ENCODE assay signal across 8 cellular contexts in genomic region chr6:110876170-110876773, GRCh38. TPM values are rescaled to one million over a fixed set of nuclear protein-coding genes. Genes with fewer than 3 reads are reported as not detected.
DNase-seq lines count a peak whose midpoint lies in the region; ATAC-seq, FAIRE-seq and TF ChIP-seq lines count a peak whose summit lies in the region.

No MANE protein-coding gene starts in this region.

- ATAC-seq in HG02852 (IDR thresholded peaks at IDR 0.05; ENCODE audit: unreplicated experiment) (peak; percentile 24), sciatic nerve (peak; percentile 91), HG02840 (IDR thresholded peaks at IDR 0.05; ENCODE audit: low FRiP score, unreplicated experiment) (no peak)

- TF ChIP-seq CTCF in brain (conservative IDR thresholded peaks at IDR 0.05): no peak

- H3K36me3 Mint-ChIP-seq in brain: peaks cover 12% of the 10 kb centered on the region

- peaks cover 0 to 2% (median 0%) of the 10 kb centered on the region in 5 experiments for H3K9me3 Mint-ChIP-seq in brain

- peak overlapping the region; percentile 79 to 100 (median 94) for H3K4me3 Mint-ChIP-seq in brain

- H3K4me3 ChIP-seq in iPS-11a (ENCODE audit: low read depth, low read length): peak overlapping the region; percentile 98

- intact Hi-C loops in sciatic nerve (cut with DNase I): no loop called here

- peaks cover 12% of the 10 kb centered on the region for H3K27me3 Mint-ChIP-seq in brain

- peak; percentile 58 for FAIRE-seq in GM12892 (lab: Jason Lieb, UNC)

- TF ChIP-seq POLR2A in GM12892 (IDR thresholded peaks at IDR 0.05; ENCODE audit: low read depth, low read length): peak; percentile 80

- DNase-seq in GM12892 (ENCODE audit: insufficient read length) (no peak), NCI-H2081 treated with DMSO at 0.1 percent for 48 hours (lab: John Stamatoyannopoulos, UW) (peak; percentile 7), UCSD-AML1 (lab: John Stamatoyannopoulos, UW; ENCODE audit: unreplicated experiment) (peak; percentile 72), sciatic nerve (ENCODE audit: low spot score) (peak; percentile 89)

- H3K4me1 Mint-ChIP-seq in brain: peaks cover 57% of the 10 kb centered on the region

- peak overlapping the region; percentile 91 to 97 (median 94) for H3K27ac Mint-ChIP-seq in brain

RNA-seq across cellular contexts. Expression of gene AMD1, which starts 1.7 kb away (rescaled TPM):
- polyA plus RNA-seq in GM12892 (2012; ENCODE audit: missing spikeins): 57.5 TPM
- 27.2 TPM for polyA plus RNA-seq in brain (ENCODE audit: insufficient read depth, low read depth, low replicate concordance)
- total RNA-seq in sciatic nerve: 65.9 TPM
